27 cellular contexts compared by ENCODE assay signal in genomic region chr18:48244530-48244929, GRCh38.
"Had no signal": no experiment of that assay in that cellular context is flagged by ENCODE, and none has a peak within 500 bp of the region (broad histone marks: within the 10 kb centered on the region; RNA-seq: fewer than 3 reads in every experiment).

No MANE protein-coding gene starts in this region.

- H3K36me3 ChIP-seq: stomach, suprapubic skin, thoracic aorta, thyroid gland, tibial artery, tibial nerve, transverse colon, upper lobe of left lung, upper lobe of right lung, uterus, vagina had no signal

- H3K4me1 ChIP-seq: stomach, suprapubic skin, testis, thyroid gland, tibial artery, tibial nerve, transverse colon, upper lobe of left lung, upper lobe of right lung, uterus, vagina had no signal

- ATAC-seq: stimulated activated effector memory CD8-positive, alpha-beta T cell treated with anti-CD3 and anti-CD28 coated beads, Interleukin-12 subunit alpha, Interleukin-12 subunit beta, amount 100 ng/mL, for 72 hours; stimulated activated memory B cell treated with anti-CD40 and anti-IgM and Interleukin-4, amounts not matched to agents 10 μg/mL and 1 μg/mL and 100 μg/mL, for 72 hours; stimulated activated naive B cell treated with anti-CD40 and anti-IgM and Interleukin-4, amounts not matched to agents 10 μg/mL and 1 μg/mL and 100 μg/mL, for 72 hours; stimulated activated naive CD8-positive, alpha-beta T cell treated with anti-CD3 and anti-CD28 coated beads, Interleukin-15, amount 100 ng/mL, for 72 hours; stimulated activated naive CD8-positive, alpha-beta T cell treated with anti-CD3 and anti-CD28 coated beads, Interleukin-15, Interleukin-2, amounts not matched to agents 100 U/mL and 50 U/mL, for 24 hours; upper lobe of right lung had no signal

- FAIRE-seq: urothelium cell line had no signal

- H3K9me3 ChIP-seq: stomach, suprapubic skin, testis, thyroid gland, tibial artery, transverse colon, upper lobe of left lung, uterus had no signal

- H3K27ac ChIP-seq: stomach, suprapubic skin, testis, thoracic aorta, thyroid gland, tibial artery, tibial nerve, transverse colon, upper lobe of left lung, upper lobe of right lung, uterus, vagina had no signal

- H3K4me3 ChIP-seq: stomach, suprapubic skin, testis, thoracic aorta, thyroid gland, tibial artery, tibial nerve, transverse colon, upper lobe of left lung, upper lobe of right lung, uterus, vagina had no signal

- H3K27me3 ChIP-seq: stomach, suprapubic skin, testis, thyroid gland, tibial artery, tibial nerve, transverse colon, upper lobe of left lung, upper lobe of right lung, uterus, vagina had no signal

- DNase-seq: stimulated activated CD4-positive, alpha-beta T cell treated with anti-CD3 and anti-CD28 coated beads, Interleukin-2, amount 100 ng/mL, for 48 hours; stimulated activated CD4-positive, alpha-beta T cell treated with anti-CD3 and anti-CD28 coated beads, Interleukin-4, amount 100 ng/mL, for 1 hour; stimulated activated CD4-positive, alpha-beta T cell treated with anti-CD3 and anti-CD28 coated beads, Interleukin-4, amount 100 ng/mL, for 24 hours; stimulated activated CD4-positive, alpha-beta T cell treated with anti-CD3 and anti-CD28 coated beads, Interleukin-4, amount 100 ng/mL, for 4 hours; stimulated activated CD8-positive, alpha-beta memory T cell treated with anti-CD3 and anti-CD28 coated beads, Interleukin-4, amount 100 ng/mL, for 48 hours; stimulated activated naive B cell treated with anti-CD40 and anti-IgM and Interleukin-4, amounts not matched to agents 10 μg/mL and 1 μg/mL and 100 μg/mL, for 72 hours; stimulated activated naive CD4-positive, alpha-beta T cell; stimulated activated naive CD4-positive, alpha-beta T cell treated with Interleukin-2 at 50 U/mL for 16 hours; stimulated activated naive CD8-positive, alpha-beta T cell treated with anti-CD3 and anti-CD28 coated beads, Interleukin-15, amount 100 ng/mL, for 72 hours; stimulated activated naive CD8-positive, alpha-beta T cell treated with anti-CD3 and anti-CD28 coated beads, Interleukin-15, Interleukin-2, amounts not matched to agents 100 U/mL and 50 U/mL, for 24 hours; stomach; substantia nigra; testis; thyroid gland; tibial artery; transverse colon; trophoblast cell; upper lobe of left lung; upper lobe of right lung; uterus had no signal
